ENCODE assay signal across 20 cellular contexts in genomic region chr14:60079723-60080122, GRCh38. TPM values are rescaled to one million over a fixed set of nuclear protein-coding genes. Genes with fewer than 3 reads are reported as not detected.
DNase-seq lines count a peak whose midpoint lies in the region; ATAC-seq, FAIRE-seq and TF ChIP-seq lines count a peak whose summit lies in the region.
"Had no signal": no experiment of that assay in that cellular context is flagged by ENCODE, and none has a peak within 500 bp of the region (broad histone marks: within the 10 kb centered on the region; RNA-seq: fewer than 3 reads in every experiment).

No MANE protein-coding gene starts in this region.

- no peaks in the 10 kb centered on the region for H3K27me3 ChIP-seq in GM12878 (replicated peaks in 1 of 2; ENCODE audit: control insufficient read depth in 2 of 2, insufficient read depth in 2 of 2, low read length in 1 of 2)
- H3K27me3 ChIP-seq: BLaER1, SJSA1 had no signal

- no peak for TF ChIP-seq EP300 in GM12878 (IDR thresholded peaks at IDR 0.05; ENCODE audit: borderline replicate concordance in 1 of 2, control insufficient read depth in 1 of 2, low read depth in 2 of 2, low read length in 2 of 2)

- TF ChIP-seq RAD21 in GM12878 (IDR thresholded peaks at IDR 0.05; ENCODE audit: insufficient read depth, low read depth, low read length): no peak

- no peak for ATAC-seq in GM12878
- ATAC-seq in GM18498 (IDR thresholded peaks at IDR 0.05; ENCODE audit: unreplicated experiment): no peak
- ATAC-seq: activated CD8-positive, alpha-beta memory T cell treated with anti-CD3 and anti-CD28 coated beads, Interleukin-2, amount 10 ng/mL, durations not matched to agents 7 days and 5 days; left ventricle myocardium superior had no signal

- H3K4me3 ChIP-seq in GM12878: no peak overlapping the region
- H3K4me3 ChIP-seq: BLaER1, PC-9, SJSA1 had no signal

- H3K36me3 Mint-ChIP-seq in neural crest cell (ENCODE audit: low read depth): peaks cover 4% of the 10 kb centered on the region

- TF ChIP-seq POLR2A in GM12878 (IDR thresholded peaks at IDR 0.05; ENCODE audit: low read depth, low read length): no peak

- SMC1A ChIA-PET in GM12878 (lab: Charles Lee; ENCODE audit: uncharacterized antibody, unreplicated experiment): interaction anchor here (0.8 kb wide), 1 partner anchor 9 kb away, joined by 4 read pairs; no protein-coding TSS in a partner anchor

- no peaks in the 10 kb centered on the region for H3K9me3 ChIP-seq in GM12878 (replicated peaks; ENCODE audit: control insufficient read depth, insufficient read depth, low read length)
- H3K9me3 ChIP-seq: SJSA1 had no signal

- H3K79me2 ChIP-seq in GM12878 (ENCODE audit: control insufficient read depth, insufficient read depth, low read length): no peaks in the 10 kb centered on the region

- no peak overlapping the region for H3K4me2 ChIP-seq in GM12878 (ENCODE audit: control insufficient read depth, insufficient read depth)
- H3K4me2 ChIP-seq: BLaER1, PC-9 had no signal

- H3K9me3 Mint-ChIP-seq in neural crest cell: peaks cover 6% of the 10 kb centered on the region

- H4K20me1 ChIP-seq in GM12878 (ENCODE audit: control insufficient read depth, insufficient read depth): no peaks in the 10 kb centered on the region
- H4K20me1 ChIP-seq: BLaER1 had no signal

- POLR2A ChIA-PET in GM12878 (lab: Charles Lee): no interaction called here

- CTCF ChIA-PET in GM12878 (lab: Yijun Ruan, JAX): interaction anchor here (0.6 to 0.7 kb wide), 2 partner anchors 102 to 104 kb away, joined by 3 read pairs; no protein-coding TSS in a partner anchor

- DNase-seq in HTR-8/SVneo (ENCODE audit: insufficient read length, low spot score): no peak
- no peak for DNase-seq in GM12878 (ENCODE audit: low read depth, low spot score)
- DNase-seq in neural crest cell (ENCODE audit: low read depth, low spot score): no peak
- no peak for DNase-seq in KBM-7
- DNase-seq in GM20000 (ENCODE audit: low spot score): no peak
- DNase-seq: activated CD8-positive, alpha-beta memory T cell treated with anti-CD3 and anti-CD28 coated beads, Interleukin-2, amount 10 ng/mL, durations not matched to agents 7 days and 5 days; activated effector memory CD4-positive, alpha-beta T cell treated with anti-CD3 and anti-CD28 coated beads, Interleukin-2, amount 50 U/mL, for 16 hours; amygdala; glutamatergic neuron; left ventricle myocardium superior; NCI-H187 treated with DMSO at 0.1 percent for 48 hours; NCI-H510A; PC-9 had no signal

- no peak overlapping the region for H3K9ac ChIP-seq in GM12878 (ENCODE audit: control insufficient read depth, insufficient read depth, low read length)
- H3K9ac ChIP-seq: BLaER1 had no signal

- H3K36me3 ChIP-seq in GM12878 (ENCODE audit: control insufficient read depth in 2 of 2, insufficient read depth in 2 of 2, low read length in 1 of 2): no peaks in the 10 kb centered on the region
- H3K36me3 ChIP-seq: BLaER1, SJSA1 had no signal

- no peak overlapping the region for H2AFZ ChIP-seq in GM12878 (ENCODE audit: control insufficient read depth, low read depth, low read length)
- H2AFZ ChIP-seq: PC-9 had no signal

- no TSS peak for BruUV-seq in GM12878 (replicated peaks; lab: Mats Ljungman, UMichigan)

- peak; percentile 16; the same call in 1 of the 2 replicates for TF ChIP-seq CTCF in C4-2B (conservative IDR thresholded peaks at IDR 0.05)
- peak in 2 of 3 experiments; percentile 3 to 15; a peak in 1 of 6 replicates for TF ChIP-seq CTCF in GM12878 (IDR thresholded peaks at IDR 0.05 in 2 of 3, conservative IDR thresholded peaks at IDR 0.05 in 1 of 3; ENCODE audit: control insufficient read depth in 2 of 3, extremely low read depth in 1 of 3, insufficient read depth in 1 of 3, low read depth in 3 of 3, low read length in 3 of 3)
- TF ChIP-seq CTCF in neural crest cell (conservative IDR thresholded peaks at IDR 0.05): peak; percentile 42
- TF ChIP-seq CTCF in GM20000 (IDR thresholded peaks at IDR 0.05; ENCODE audit: extremely low read depth, missing control alignments): no peak

- no peak overlapping the region for H3K27ac Mint-ChIP-seq in neural crest cell (ENCODE audit: unreplicated experiment)
- H3K27ac Mint-ChIP-seq: activated CD8-positive, alpha-beta memory T cell treated with anti-CD3 and anti-CD28 coated beads, Interleukin-2, amount 10 ng/mL, durations not matched to agents 7 days and 5 days; T-helper 2 cell treated with Interferon-gamma antibody and Interleukin-4, amounts not matched to agents 5 μg/mL and 100 μg/mL, for 36 hours had no signal

- in situ Hi-C loops in GM12878 (cut with MboI) (no loop called here), KBM-7 (cut with MboI; ENCODE audit: low pct_unique_long_range_greater_than_20kb, low sequenced_read_pairs) (no loop called here)

- H3K27me3 Mint-ChIP-seq in neural crest cell (ENCODE audit: low read depth): no peaks in the 10 kb centered on the region

- peaks cover 6% of the 10 kb centered on the region for H3K4me1 Mint-ChIP-seq in neural crest cell
- H3K4me1 Mint-ChIP-seq: activated CD8-positive, alpha-beta memory T cell treated with anti-CD3 and anti-CD28 coated beads, Interleukin-2, amount 10 ng/mL, durations not matched to agents 7 days and 5 days had no signal

- intact Hi-C loops in GM12878 (cut with micrococcal nuclease; ENCODE audit: unreplicated experiment): no loop called here

- no peak overlapping the region for H3K4me3 Mint-ChIP-seq in neural crest cell
- H3K4me3 Mint-ChIP-seq: activated CD8-positive, alpha-beta memory T cell treated with anti-CD3 and anti-CD28 coated beads, Interleukin-2, amount 10 ng/mL, durations not matched to agents 7 days and 5 days; T-helper 2 cell treated with Interferon-gamma antibody and Interleukin-4, amounts not matched to agents 5 μg/mL and 100 μg/mL, for 36 hours had no signal

- H3K27ac ChIP-seq in C4-2B (no peak overlapping the region), GM12878 (ENCODE audit: control insufficient read depth, insufficient read depth) (no peak overlapping the region)
- H3K27ac ChIP-seq: BLaER1, PC-9, SJSA1 had no signal

- RAD21 ChIA-PET in GM12878 (lab: Charles Lee; ENCODE audit: unreplicated experiment): interaction anchor here (1.5 kb wide), 1 partner anchor 104 kb away, joined by 5 read pairs; no protein-coding TSS in a partner anchor

- FAIRE-seq in HTR-8/SVneo (lab: Jason Lieb, UNC) (peak; percentile 20), GM12878 (lab: Jason Lieb, UNC) (no peak)
- FAIRE-seq: colon, GM19239 had no signal

- H3K4me1 ChIP-seq in GM12878 (ENCODE audit: control insufficient read depth, insufficient read depth, low read length): no peaks in the 10 kb centered on the region
- H3K4me1 ChIP-seq: BLaER1, SJSA1 had no signal

TF ChIP-seq in GM12878, 131 proteins besides CTCF, POLR2A, EP300 and RAD21:
- no peak for TF ChIP-seq PBX3 (IDR thresholded peaks at IDR 0.05; ENCODE audit: insufficient replicate concordance, low read depth, low read length)
TF ChIP-seq in GM12878: peak in this region for 0.

RNA-seq across cellular contexts. Expression of gene PCNX4, which starts 12.0 kb away (rescaled TPM):
- 216 and 224 TPM in 2 replicates for total RNA-seq in GM12878 (2013; cell fraction: nucleolus; rRNA removed)
- 41.7 and 45.1 TPM in 2 replicates for total RNA-seq in GM12878 (2014; rRNA removed)
- total RNA-seq in GM12878 (2014; rRNA removed; fragmentation: Illumina TruSeq; extraction: Trizol): 38.0 and 39.6 TPM in 2 replicates
- total RNA-seq in GM12878 (2021): 40.5 and 41.4 TPM in 2 replicates
- 8.3 TPM for polyA plus RNA-seq in GM12878 (2011; ENCODE audit: low read depth)
- polyA plus RNA-seq in GM12878 (2011; rRNA removed): 45.9 and 51.5 TPM in 2 replicates
- polyA plus RNA-seq in GM12878 (2011; cell fraction: cytosol; rRNA removed): 24.6 and 50.5 TPM in 2 replicates
- polyA plus RNA-seq in GM12878 (2011; cell fraction: nucleus; rRNA removed): 65.2 and 99.4 TPM in 2 replicates
- polyA plus RNA-seq in GM12878 (2012): 17.4 and 21.8 TPM in 2 replicates
- 56.6 and 85.2 TPM in 2 replicates for polyA plus RNA-seq in GM12878 (2014; fragmentation: Illumina TruSeq; extraction: Trizol)
- 10 to 100 TPM; 13.8 to 15.7 TPM for polyA plus RNA-seq in GM12878 (2014; fragmentation: Nextera tagmentation; extraction: Ambion mirVana)
- 16.7 and 23.0 TPM in 2 replicates for polyA plus RNA-seq in GM12878 (2014; rRNA removed)
- 10 to 100 TPM; 30.8 to 39.1 TPM for polyA plus RNA-seq in GM12878 (2016; fragmentation: Nextera tagmentation; extraction: Ambion mirVana)
- polyA minus RNA-seq in GM12878 (2011; rRNA and poly(A)+ RNA removed): 74.5 and 149 TPM in 2 replicates
- 15.0 and 16.5 TPM in 2 replicates for polyA minus RNA-seq in GM12878 (2011; cell fraction: cytosol; rRNA and poly(A)+ RNA removed)
- polyA minus RNA-seq in GM12878 (2011; cell fraction: nucleus; rRNA and poly(A)+ RNA removed): 57.7 and 88.5 TPM in 2 replicates
- 79.6 and 84.6 TPM in 2 replicates for total RNA-seq in neural crest cell
